In genomic region chr11:127493330-127493729, GRCh38 we compare ENCODE assay signal across 1 cellular context.
TF ChIP-seq lines count a peak whose summit lies in the region.

No MANE protein-coding gene starts in this region.

TF ChIP-seq in SK-N-SH treated with all-trans-retinoic acid at 6 μM for 48 hours, 23 proteins besides CTCF, POLR2A, EP300 and RAD21 (continued from another document):
- TF ChIP-seq PPARA (CRISPR knock-in tag; IDR thresholded peaks at IDR 0.05; ENCODE audit: borderline replicate concordance) (no peak), CREB5 (CRISPR knock-in tag; IDR thresholded peaks at IDR 0.05; ENCODE audit: low read depth) (no peak), GLIS3 (CRISPR knock-in tag; IDR thresholded peaks at IDR 0.05) (no peak), OSR1 (CRISPR knock-in tag; IDR thresholded peaks at IDR 0.05) (no peak), ZNF565 (CRISPR knock-in tag; conservative IDR thresholded peaks at IDR 0.05; ENCODE audit: low read depth) (no peak), ZNF70 (CRISPR knock-in tag; IDR thresholded peaks at IDR 0.05) (no peak), TCF4 (CRISPR knock-in tag; IDR thresholded peaks at IDR 0.05; ENCODE audit: borderline replicate concordance) (no peak)
- TF ChIP-seq, protein P1, sequence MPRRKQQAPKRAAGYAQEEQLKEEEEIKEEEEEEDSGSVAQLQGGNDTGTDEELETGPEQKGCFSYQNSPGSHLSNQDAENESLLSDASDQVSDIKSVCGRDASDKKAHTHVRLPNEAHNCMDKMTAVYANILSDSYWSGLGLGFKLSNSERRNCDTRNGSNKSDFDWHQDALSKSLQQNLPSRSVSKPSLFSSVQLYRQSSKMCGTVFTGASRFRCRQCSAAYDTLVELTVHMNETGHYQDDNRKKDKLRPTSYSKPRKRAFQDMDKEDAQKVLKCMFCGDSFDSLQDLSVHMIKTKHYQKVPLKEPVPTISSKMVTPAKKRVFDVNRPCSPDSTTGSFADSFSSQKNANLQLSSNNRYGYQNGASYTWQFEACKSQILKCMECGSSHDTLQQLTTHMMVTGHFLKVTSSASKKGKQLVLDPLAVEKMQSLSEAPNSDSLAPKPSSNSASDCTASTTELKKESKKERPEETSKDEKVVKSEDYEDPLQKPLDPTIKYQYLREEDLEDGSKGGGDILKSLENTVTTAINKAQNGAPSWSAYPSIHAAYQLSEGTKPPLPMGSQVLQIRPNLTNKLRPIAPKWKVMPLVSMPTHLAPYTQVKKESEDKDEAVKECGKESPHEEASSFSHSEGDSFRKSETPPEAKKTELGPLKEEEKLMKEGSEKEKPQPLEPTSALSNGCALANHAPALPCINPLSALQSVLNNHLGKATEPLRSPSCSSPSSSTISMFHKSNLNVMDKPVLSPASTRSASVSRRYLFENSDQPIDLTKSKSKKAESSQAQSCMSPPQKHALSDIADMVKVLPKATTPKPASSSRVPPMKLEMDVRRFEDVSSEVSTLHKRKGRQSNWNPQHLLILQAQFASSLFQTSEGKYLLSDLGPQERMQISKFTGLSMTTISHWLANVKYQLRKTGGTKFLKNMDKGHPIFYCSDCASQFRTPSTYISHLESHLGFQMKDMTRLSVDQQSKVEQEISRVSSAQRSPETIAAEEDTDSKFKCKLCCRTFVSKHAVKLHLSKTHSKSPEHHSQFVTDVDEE (CRISPR knock-in tag; IDR thresholded peaks at IDR 0.05): no peak
